Comparison of ENCODE assay signal across 1 cellular context in the genomic region with DNA sequence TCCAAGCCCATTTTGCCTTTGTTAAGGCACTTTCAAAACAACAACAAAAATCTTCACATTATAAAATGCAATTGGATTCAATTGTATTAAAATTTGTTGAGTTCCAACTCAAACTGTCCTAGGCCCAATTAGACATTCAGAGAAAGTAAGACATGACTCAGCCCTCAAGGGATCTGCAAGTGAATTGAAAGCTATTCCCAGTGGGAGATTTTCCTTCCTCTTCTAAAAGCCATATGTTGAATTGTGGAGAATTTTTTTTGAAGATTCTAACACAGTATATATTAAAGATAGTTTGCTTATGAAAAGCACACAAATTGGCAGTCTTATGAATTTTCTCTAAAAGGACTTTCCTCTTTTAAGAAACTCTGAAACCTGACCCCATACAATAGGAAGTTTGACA.
TF ChIP-seq lines count a peak whose summit lies in the region.

No MANE protein-coding gene starts in this region.

TF ChIP-seq in GM23338, 12 proteins besides CTCF, POLR2A, EP300 and RAD21 (continued from another document):
- TF ChIP-seq, protein P1, sequence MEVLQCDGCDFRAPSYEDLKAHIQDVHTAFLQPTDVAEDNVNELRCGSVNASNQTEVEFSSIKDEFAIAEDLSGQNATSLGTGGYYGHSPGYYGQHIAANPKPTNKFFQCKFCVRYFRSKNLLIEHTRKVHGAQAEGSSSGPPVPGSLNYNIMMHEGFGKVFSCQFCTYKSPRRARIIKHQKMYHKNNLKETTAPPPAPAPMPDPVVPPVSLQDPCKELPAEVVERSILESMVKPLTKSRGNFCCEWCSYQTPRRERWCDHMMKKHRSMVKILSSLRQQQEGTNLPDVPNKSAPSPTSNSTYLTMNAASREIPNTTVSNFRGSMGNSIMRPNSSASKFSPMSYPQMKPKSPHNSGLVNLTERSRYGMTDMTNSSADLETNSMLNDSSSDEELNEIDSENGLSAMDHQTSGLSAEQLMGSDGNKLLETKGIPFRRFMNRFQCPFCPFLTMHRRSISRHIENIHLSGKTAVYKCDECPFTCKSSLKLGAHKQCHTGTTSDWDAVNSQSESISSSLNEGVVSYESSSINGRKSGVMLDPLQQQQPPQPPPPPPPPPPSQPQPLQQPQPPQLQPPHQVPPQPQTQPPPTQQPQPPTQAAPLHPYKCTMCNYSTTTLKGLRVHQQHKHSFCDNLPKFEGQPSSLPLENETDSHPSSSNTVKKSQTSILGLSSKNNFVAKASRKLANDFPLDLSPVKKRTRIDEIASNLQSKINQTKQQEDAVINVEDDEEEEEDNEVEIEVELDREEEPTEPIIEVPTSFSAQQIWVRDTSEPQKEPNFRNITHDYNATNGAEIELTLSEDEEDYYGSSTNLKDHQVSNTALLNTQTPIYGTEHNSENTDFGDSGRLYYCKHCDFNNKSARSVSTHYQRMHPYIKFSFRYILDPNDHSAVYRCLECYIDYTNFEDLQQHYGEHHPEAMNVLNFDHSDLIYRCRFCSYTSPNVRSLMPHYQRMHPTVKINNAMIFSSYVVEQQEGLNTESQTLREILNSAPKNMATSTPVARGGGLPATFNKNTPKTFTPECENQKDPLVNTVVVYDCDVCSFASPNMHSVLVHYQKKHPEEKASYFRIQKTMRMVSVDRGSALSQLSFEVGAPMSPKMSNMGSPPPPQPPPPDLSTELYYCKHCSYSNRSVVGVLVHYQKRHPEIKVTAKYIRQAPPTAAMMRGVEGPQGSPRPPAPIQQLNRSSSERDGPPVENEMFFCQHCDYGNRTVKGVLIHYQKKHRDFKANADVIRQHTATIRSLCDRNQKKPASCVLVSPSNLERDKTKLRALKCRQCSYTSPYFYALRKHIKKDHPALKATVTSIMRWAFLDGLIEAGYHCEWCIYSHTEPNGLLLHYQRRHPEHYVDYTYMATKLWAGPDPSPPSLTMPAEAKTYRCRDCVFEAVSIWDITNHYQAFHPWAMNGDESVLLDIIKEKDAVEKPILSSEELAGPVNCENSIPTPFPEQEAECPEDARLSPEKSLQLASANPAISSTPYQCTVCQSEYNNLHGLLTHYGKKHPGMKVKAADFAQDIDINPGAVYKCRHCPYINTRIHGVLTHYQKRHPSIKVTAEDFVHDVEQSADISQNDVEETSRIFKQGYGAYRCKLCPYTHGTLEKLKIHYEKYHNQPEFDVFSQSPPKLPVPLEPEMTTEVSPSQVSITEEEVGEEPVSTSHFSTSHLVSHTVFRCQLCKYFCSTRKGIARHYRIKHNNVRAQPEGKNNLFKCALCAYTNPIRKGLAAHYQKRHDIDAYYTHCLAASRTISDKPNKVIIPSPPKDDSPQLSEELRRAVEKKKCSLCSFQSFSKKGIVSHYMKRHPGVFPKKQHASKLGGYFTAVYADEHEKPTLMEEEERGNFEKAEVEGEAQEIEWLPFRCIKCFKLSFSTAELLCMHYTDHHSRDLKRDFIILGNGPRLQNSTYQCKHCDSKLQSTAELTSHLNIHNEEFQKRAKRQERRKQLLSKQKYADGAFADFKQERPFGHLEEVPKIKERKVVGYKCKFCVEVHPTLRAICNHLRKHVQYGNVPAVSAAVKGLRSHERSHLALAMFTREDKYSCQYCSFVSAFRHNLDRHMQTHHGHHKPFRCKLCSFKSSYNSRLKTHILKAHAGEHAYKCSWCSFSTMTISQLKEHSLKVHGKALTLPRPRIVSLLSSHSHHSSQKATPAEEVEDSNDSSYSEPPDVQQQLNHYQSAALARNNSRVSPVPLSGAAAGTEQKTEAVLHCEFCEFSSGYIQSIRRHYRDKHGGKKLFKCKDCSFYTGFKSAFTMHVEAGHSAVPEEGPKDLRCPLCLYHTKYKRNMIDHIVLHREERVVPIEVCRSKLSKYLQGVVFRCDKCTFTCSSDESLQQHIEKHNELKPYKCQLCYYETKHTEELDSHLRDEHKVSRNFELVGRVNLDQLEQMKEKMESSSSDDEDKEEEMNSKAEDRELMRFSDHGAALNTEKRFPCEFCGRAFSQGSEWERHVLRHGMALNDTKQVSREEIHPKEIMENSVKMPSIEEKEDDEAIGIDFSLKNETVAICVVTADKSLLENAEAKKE (CRISPR knock-in tag; IDR thresholded peaks at IDR 0.05), result no peak
- TF ChIP-seq, protein P2, sequence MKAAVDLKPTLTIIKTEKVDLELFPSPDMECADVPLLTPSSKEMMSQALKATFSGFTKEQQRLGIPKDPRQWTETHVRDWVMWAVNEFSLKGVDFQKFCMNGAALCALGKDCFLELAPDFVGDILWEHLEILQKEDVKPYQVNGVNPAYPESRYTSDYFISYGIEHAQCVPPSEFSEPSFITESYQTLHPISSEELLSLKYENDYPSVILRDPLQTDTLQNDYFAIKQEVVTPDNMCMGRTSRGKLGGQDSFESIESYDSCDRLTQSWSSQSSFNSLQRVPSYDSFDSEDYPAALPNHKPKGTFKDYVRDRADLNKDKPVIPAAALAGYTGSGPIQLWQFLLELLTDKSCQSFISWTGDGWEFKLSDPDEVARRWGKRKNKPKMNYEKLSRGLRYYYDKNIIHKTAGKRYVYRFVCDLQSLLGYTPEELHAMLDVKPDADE (IDR thresholded peaks at IDR 0.05), result no peak
- TF ChIP-seq POLR2AphosphoS5 (IDR thresholded peaks at IDR 0.05; ENCODE audit: low read depth) (no peak), ZNF331 (CRISPR knock-in tag; IDR thresholded peaks at IDR 0.05; ENCODE audit: low read depth) (no peak)
- TF ChIP-seq, protein P3, sequence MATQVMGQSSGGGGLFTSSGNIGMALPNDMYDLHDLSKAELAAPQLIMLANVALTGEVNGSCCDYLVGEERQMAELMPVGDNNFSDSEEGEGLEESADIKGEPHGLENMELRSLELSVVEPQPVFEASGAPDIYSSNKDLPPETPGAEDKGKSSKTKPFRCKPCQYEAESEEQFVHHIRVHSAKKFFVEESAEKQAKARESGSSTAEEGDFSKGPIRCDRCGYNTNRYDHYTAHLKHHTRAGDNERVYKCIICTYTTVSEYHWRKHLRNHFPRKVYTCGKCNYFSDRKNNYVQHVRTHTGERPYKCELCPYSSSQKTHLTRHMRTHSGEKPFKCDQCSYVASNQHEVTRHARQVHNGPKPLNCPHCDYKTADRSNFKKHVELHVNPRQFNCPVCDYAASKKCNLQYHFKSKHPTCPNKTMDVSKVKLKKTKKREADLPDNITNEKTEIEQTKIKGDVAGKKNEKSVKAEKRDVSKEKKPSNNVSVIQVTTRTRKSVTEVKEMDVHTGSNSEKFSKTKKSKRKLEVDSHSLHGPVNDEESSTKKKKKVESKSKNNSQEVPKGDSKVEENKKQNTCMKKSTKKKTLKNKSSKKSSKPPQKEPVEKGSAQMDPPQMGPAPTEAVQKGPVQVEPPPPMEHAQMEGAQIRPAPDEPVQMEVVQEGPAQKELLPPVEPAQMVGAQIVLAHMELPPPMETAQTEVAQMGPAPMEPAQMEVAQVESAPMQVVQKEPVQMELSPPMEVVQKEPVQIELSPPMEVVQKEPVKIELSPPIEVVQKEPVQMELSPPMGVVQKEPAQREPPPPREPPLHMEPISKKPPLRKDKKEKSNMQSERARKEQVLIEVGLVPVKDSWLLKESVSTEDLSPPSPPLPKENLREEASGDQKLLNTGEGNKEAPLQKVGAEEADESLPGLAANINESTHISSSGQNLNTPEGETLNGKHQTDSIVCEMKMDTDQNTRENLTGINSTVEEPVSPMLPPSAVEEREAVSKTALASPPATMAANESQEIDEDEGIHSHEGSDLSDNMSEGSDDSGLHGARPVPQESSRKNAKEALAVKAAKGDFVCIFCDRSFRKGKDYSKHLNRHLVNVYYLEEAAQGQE (IDR thresholded peaks at IDR 0.05; ENCODE audit: unreplicated experiment), result no peak
